ENCODE assay signal across 24 cellular contexts in genomic region chr12:131038961-131039360, GRCh38.
DNase-seq lines count a peak whose midpoint lies in the region; FAIRE-seq and TF ChIP-seq lines count a peak whose summit lies in the region.
"Had no signal": no experiment of that assay in that cellular context is flagged by ENCODE, and none has a peak within 500 bp of the region (broad histone marks: within the 10 kb centered on the region; RNA-seq: fewer than 3 reads in every experiment).

No MANE protein-coding gene starts in this region.

- DNase-seq in kidney = peak; percentile 69
- peak; percentile 50 for DNase-seq in osteoblast (ENCODE audit: insufficient read length, low spot score, missing footprints)
- peak; percentile 64 to 74 for DNase-seq in thyroid gland
- no peak for DNase-seq in NCI-H510A treated with DMSO at 0.1 percent for 48 hours (lab: John Stamatoyannopoulos, UW)
- no peak for DNase-seq in type B pancreatic cell (ENCODE audit: extremely low spot score, unreplicated experiment)
- no peak for DNase-seq in NCI-H774 (lab: John Stamatoyannopoulos, UW)
- DNase-seq: CD4-positive, alpha-beta T cell; Kasumi-1; NCI-H1092 treated with DMSO at 0.1 percent for 48 hours; NCI-H1436; NCI-H187; NCI-H2081 treated with DMSO at 0.1 percent for 48 hours; NCI-H345; NCI-H524; NCI-H748 treated with DMSO at 0.1 percent for 48 hours; PC-3; SJCRH30 had no signal

- peaks cover 4% of the 10 kb centered on the region for H3K36me3 Mint-ChIP-seq in type B pancreatic cell

- TF ChIP-seq POLR2A in thyroid gland (IDR thresholded peaks at IDR 0.05) = no peak

- H3K9me3 ChIP-seq in BLaER1 treated with 17β-estradiol and CSF1 and Interleukin-3, amounts not matched to agents 10 nM and 100 nM (replicated peaks in 1 of 11) = no peaks in the 10 kb centered on the region
- no peaks in the 10 kb centered on the region for H3K9me3 ChIP-seq in kidney (ENCODE audit: control insufficient read depth in 1 of 2, low read length in 2 of 2)
- H3K9me3 ChIP-seq in osteoblast (ENCODE audit: low read depth, low read length) = no peaks in the 10 kb centered on the region
- no peaks in the 10 kb centered on the region for H3K9me3 ChIP-seq in thyroid gland
- H3K9me3 ChIP-seq: SJCRH30 had no signal

- H3K4me2 ChIP-seq in BLaER1 treated with 17β-estradiol and CSF1 and Interleukin-3, amounts not matched to agents 10 nM and 100 nM = peak overlapping the region in 9 of 11 experiments; percentile 1 to 94 (median 89); a peak in 17 of 22 replicates
- no peak overlapping the region for H3K4me2 ChIP-seq in osteoblast (ENCODE audit: insufficient read depth, low read length)

- TF ChIP-seq CTCF in kidney (IDR thresholded peaks at IDR 0.05; ENCODE audit: borderline replicate concordance, extremely low read depth, insufficient read depth) (no peak), osteoblast (IDR thresholded peaks at IDR 0.05; ENCODE audit: extremely low read depth, low read depth, low read length) (no peak), thyroid gland (IDR thresholded peaks at IDR 0.05) (no peak), type B pancreatic cell (conservative IDR thresholded peaks at IDR 0.05) (no peak)

- peak overlapping the region in 3 of 11 experiments; percentile 33 to 49 (median 42); a peak in 5 of 22 replicates for H3K27ac ChIP-seq in BLaER1 treated with 17β-estradiol and CSF1 and Interleukin-3, amounts not matched to agents 10 nM and 100 nM
- H3K27ac ChIP-seq in kidney (ENCODE audit: low read depth in 2 of 2, low read length in 2 of 2) = no peak overlapping the region
- no peak overlapping the region for H3K27ac ChIP-seq in osteoblast (ENCODE audit: low read depth, low read length)
- H3K27ac ChIP-seq in thyroid gland = no peak overlapping the region
- H3K27ac ChIP-seq: SJCRH30 had no signal

- no peaks in the 10 kb centered on the region for H3K9me3 Mint-ChIP-seq in type B pancreatic cell
- H3K9me3 Mint-ChIP-seq: CD4-positive, alpha-beta T cell had no signal

- no peaks in the 10 kb centered on the region for H3K27me3 Mint-ChIP-seq in type B pancreatic cell
- H3K27me3 Mint-ChIP-seq: CD4-positive, alpha-beta T cell had no signal

- H3K4me3 ChIP-seq in BLaER1 treated with 17β-estradiol and CSF1 and Interleukin-3, amounts not matched to agents 10 nM and 100 nM = no peak overlapping the region
- H3K4me3 ChIP-seq in kidney (ENCODE audit: low read length in 2 of 2) (no peak overlapping the region), osteoblast (ENCODE audit: insufficient read depth, low read length) (no peak overlapping the region), thyroid gland (replicated peaks in 1 of 3) (no peak overlapping the region)
- H3K4me3 ChIP-seq: GM12878, K562, SJCRH30 had no signal

- no peaks in the 10 kb centered on the region for H3K79me2 ChIP-seq in osteoblast (ENCODE audit: insufficient read depth, low read length)

- peaks cover 0 to 40% (median 0%) of the 10 kb centered on the region in 11 experiments; a peak in 7 of 22 replicates for H3K27me3 ChIP-seq in BLaER1 treated with 17β-estradiol and CSF1 and Interleukin-3, amounts not matched to agents 10 nM and 100 nM
- H3K27me3 ChIP-seq in osteoblast (ENCODE audit: insufficient read depth, low read length) (no peaks in the 10 kb centered on the region), thyroid gland (no peaks in the 10 kb centered on the region)

- H3K4me1 ChIP-seq in BLaER1 treated with 17β-estradiol and CSF1 and Interleukin-3, amounts not matched to agents 10 nM and 100 nM = peaks cover 33 to 98% (median 91%) of the 10 kb centered on the region in 10 experiments
- H3K4me1 ChIP-seq in kidney (ENCODE audit: control insufficient read depth in 1 of 2, insufficient read depth in 1 of 2, low read depth in 1 of 2, low read length in 2 of 2) = no peaks in the 10 kb centered on the region
- H3K4me1 ChIP-seq in osteoblast (ENCODE audit: insufficient read depth, low read length) = no peaks in the 10 kb centered on the region
- H3K4me1 ChIP-seq in thyroid gland = peaks cover 0 to 20% of the 10 kb centered on the region in 2 donors
- H3K4me1 ChIP-seq: SJCRH30 had no signal

- 29 to 60% methylated on average over 3 to 9 of the region's 19 CpGs for WGBS in thyroid gland, 2 donors

- H3K4me1 Mint-ChIP-seq in type B pancreatic cell (ENCODE audit: unreplicated experiment) = peaks cover 23% of the 10 kb centered on the region

- H3K9ac ChIP-seq in BLaER1 treated with 17β-estradiol and CSF1 and Interleukin-3, amounts not matched to agents 10 nM and 100 nM = peak overlapping the region in 4 of 11 experiments; percentile 4 to 51 (median 48); a peak in 4 of 22 replicates
- no peak overlapping the region for H3K9ac ChIP-seq in kidney (ENCODE audit: low read length in 2 of 2)

- no peak overlapping the region for H2AFZ ChIP-seq in osteoblast (ENCODE audit: low read length)

- no peak overlapping the region for H3K27ac Mint-ChIP-seq in type B pancreatic cell
- H3K27ac Mint-ChIP-seq: CD4-positive, alpha-beta T cell had no signal

- no peak for FAIRE-seq in kidney (lab: Jason Lieb, UNC)
- FAIRE-seq: D721Med, G401.6, GM12878, H1, HepG2, K562 had no signal

- no peaks in the 10 kb centered on the region; a peak in 1 of 22 replicates for H4K20me1 ChIP-seq in BLaER1 treated with 17β-estradiol and CSF1 and Interleukin-3, amounts not matched to agents 10 nM and 100 nM
- no peaks in the 10 kb centered on the region for H4K20me1 ChIP-seq in osteoblast (ENCODE audit: insufficient read depth, low read length)

- no peak overlapping the region for H3K4me3 Mint-ChIP-seq in type B pancreatic cell
- H3K4me3 Mint-ChIP-seq: CD4-positive, alpha-beta T cell had no signal

- intact Hi-C loops in kidney (cut with DNase I) (no loop called here), thyroid gland (cut with DNase I) (no loop called here)

- no peaks in the 10 kb centered on the region for H3K36me3 ChIP-seq in BLaER1 treated with 17β-estradiol and CSF1 and Interleukin-3, amounts not matched to agents 10 nM and 100 nM
- H3K36me3 ChIP-seq in kidney (ENCODE audit: control insufficient read depth in 1 of 2, insufficient read depth in 2 of 2, low read length in 2 of 2) (no peaks in the 10 kb centered on the region), osteoblast (ENCODE audit: insufficient read depth, low read length) (no peaks in the 10 kb centered on the region), thyroid gland (no peaks in the 10 kb centered on the region)
- H3K36me3 ChIP-seq: SJCRH30 had no signal

Comparison
In these comparisons a context has a peak if more than half of its experiments do, and no peak if none do; other contexts are left out.
1. DNase-seq: peak in kidney (single experiment), osteoblast (single experiment) and thyroid gland (2 of 2); none in NCI-H510A treated with DMSO at 0.1 percent for 48 hours (single experiment), type B pancreatic cell (single experiment) and NCI-H774 (single experiment).